ENCODE assay signal across 8 cellular contexts in genomic region chr1:230651235-230651634, GRCh38.
"Had no signal": no experiment of that assay in that cellular context is flagged by ENCODE, and none has a peak within 500 bp of the region (broad histone marks: within the 10 kb centered on the region; RNA-seq: fewer than 3 reads in every experiment).

No MANE protein-coding gene starts in this region.

- H3K27ac ChIP-seq: GM23248 had no signal

- H3K4me3 Mint-ChIP-seq: GM23338, H9, HFFc6 had no signal

- H3K4me2 ChIP-seq: GM23338 had no signal

- ATAC-seq: GM23338, HCT116 had no signal

- H3K27ac Mint-ChIP-seq: GM23338, H9, HFFc6 had no signal

- H3K9ac ChIP-seq: GM23248 had no signal

- H2AFZ ChIP-seq: GM23248, GM23338 had no signal

- H3K9me3 ChIP-seq: HAP-1 had no signal

- H3K4me3 ChIP-seq: GM23248, GM23338, HAP-1 had no signal

- H3K36me3 ChIP-seq: HAP-1 had no signal

- DNase-seq: GM23248, H7, H9, HCEC 1CT, HFFc6 had no signal

- H3K4me1 Mint-ChIP-seq: GM23338 had no signal

- H3K4me1 ChIP-seq: HAP-1 had no signal
